ENCODE assay signal across 17 cellular contexts in genomic region chr2:16475581-16475980, GRCh38.
"Had no signal": no experiment of that assay in that cellular context is flagged by ENCODE, and none has a peak within 500 bp of the region (broad histone marks: within the 10 kb centered on the region; RNA-seq: fewer than 3 reads in every experiment).

No MANE protein-coding gene starts in this region.

- DNase-seq: activated CD4-positive, alpha-beta memory T cell treated with anti-CD3 and anti-CD28 coated beads for 36 hours; activated effector memory CD4-positive, alpha-beta T cell treated with anti-CD3 and anti-CD28 coated beads, Interleukin-2, amount 50 U/mL, for 16 hours; activated T-cell treated with anti-CD3 and anti-CD28 coated beads, Interleukin-2, amount 50 U/mL, for 4 hours; effector CD4-positive, alpha-beta T cell; left colon; occipital lobe; psoas muscle; sigmoid colon; stimulated activated CD4-positive, alpha-beta T cell treated with anti-CD3 and anti-CD28 coated beads, Interleukin-12 subunit alpha, Interleukin-12 subunit beta, amount 100 ng/mL, for 4 hours; stimulated activated CD8-positive, alpha-beta memory T cell treated with anti-CD3 and anti-CD28 coated beads, Interleukin-4, amount 100 ng/mL, for 48 hours; stimulated activated naive CD8-positive, alpha-beta T cell treated with anti-CD3 and anti-CD28 coated beads, Interleukin-15, Interleukin-2, amounts not matched to agents 100 U/mL and 50 U/mL, for 24 hours; upper lobe of left lung had no signal

- H3K27ac Mint-ChIP-seq: activated CD4-positive, alpha-beta memory T cell treated with anti-CD3 and anti-CD28 coated beads for 36 hours; activated naive CD4-positive, alpha-beta T cell treated with anti-CD3 and anti-CD28 coated beads, Interleukin-2, amount 50 U/mL, for 72 hours; memory B cell; T-helper 2 cell treated with Interferon-gamma antibody and Interleukin-4, amounts not matched to agents 5 μg/mL and 100 μg/mL, for 36 hours had no signal

- ATAC-seq: activated naive CD4-positive, alpha-beta T cell treated with anti-CD3 and anti-CD28 coated beads, Interleukin-2, amount 50 U/mL, for 72 hours; activated T-cell treated with anti-CD3 and anti-CD28 coated beads, Interleukin-2, amount 50 U/mL, for 4 hours; left colon; psoas muscle; stimulated activated naive CD8-positive, alpha-beta T cell treated with anti-CD3 and anti-CD28 coated beads, Interleukin-15, Interleukin-2, amounts not matched to agents 100 U/mL and 50 U/mL, for 24 hours had no signal

- H3K4me3 ChIP-seq: psoas muscle, sigmoid colon, suprapubic skin, upper lobe of left lung had no signal

- H3K36me3 Mint-ChIP-seq: activated CD4-positive, alpha-beta memory T cell treated with anti-CD3 and anti-CD28 coated beads for 36 hours; activated naive CD4-positive, alpha-beta T cell treated with anti-CD3 and anti-CD28 coated beads, Interleukin-2, amount 50 U/mL, for 72 hours; memory B cell had no signal

- H3K27me3 Mint-ChIP-seq: activated CD4-positive, alpha-beta memory T cell treated with anti-CD3 and anti-CD28 coated beads for 36 hours had no signal

- H3K9me3 ChIP-seq: psoas muscle, sigmoid colon, suprapubic skin, upper lobe of left lung had no signal

- H3K27ac ChIP-seq: psoas muscle, sigmoid colon, upper lobe of left lung had no signal

- H3K4me3 Mint-ChIP-seq: activated CD4-positive, alpha-beta memory T cell treated with anti-CD3 and anti-CD28 coated beads for 36 hours; activated T-cell treated with anti-CD3 and anti-CD28 coated beads, Interleukin-2, amount 50 U/mL, for 4 hours; memory B cell; nephron; T-helper 2 cell treated with Interferon-gamma antibody and Interleukin-4, amounts not matched to agents 5 μg/mL and 100 μg/mL, for 36 hours had no signal

- H3K4me1 ChIP-seq: psoas muscle, sigmoid colon, upper lobe of left lung had no signal

- H3K27me3 ChIP-seq: sigmoid colon, suprapubic skin, upper lobe of left lung had no signal

- H3K36me3 ChIP-seq: sigmoid colon, suprapubic skin, upper lobe of left lung had no signal

- H3K4me1 Mint-ChIP-seq: memory B cell, nephron had no signal

- H3K9me3 Mint-ChIP-seq: activated CD4-positive, alpha-beta memory T cell treated with anti-CD3 and anti-CD28 coated beads for 36 hours; activated naive CD4-positive, alpha-beta T cell treated with anti-CD3 and anti-CD28 coated beads, Interleukin-2, amount 50 U/mL, for 72 hours; activated T-cell treated with anti-CD3 and anti-CD28 coated beads, Interleukin-2, amount 50 U/mL, for 4 hours; memory B cell; nephron; T-helper 2 cell treated with Interferon-gamma antibody and Interleukin-4, amounts not matched to agents 5 μg/mL and 100 μg/mL, for 36 hours had no signal
